Comparison of ENCODE assay signal across 8 cellular contexts in genomic region chr3:133663569-133664313, GRCh38. TPM values are rescaled to one million over a fixed set of nuclear protein-coding genes. Genes with fewer than 3 reads are reported as not detected.
DNase-seq lines count a peak whose midpoint lies in the region; ATAC-seq and TF ChIP-seq lines count a peak whose summit lies in the region.

No MANE protein-coding gene starts in this region.

- ATAC-seq in HG02610 (IDR thresholded peaks at IDR 0.05; ENCODE audit: unreplicated experiment) (peak; percentile 55), left colon (peak; percentile 38), GM21447 (IDR thresholded peaks at IDR 0.05; ENCODE audit: unreplicated experiment) (no peak)

- peak; percentile 89 for TF ChIP-seq CTCF in GM12864 (IDR thresholded peaks at IDR 0.05; ENCODE audit: low read depth, low read length, missing control alignments)

- intact Hi-C loops in left colon (cut with DNase I, micrococcal nuclease) = no loop called here

- in situ Hi-C loops in SK-MEL-5 (cut with HindIII; ENCODE audit: low pct_unique_long_range_greater_than_20kb, low sequenced_read_pairs) = no loop called here

- no peak overlapping the region for H3K4me3 ChIP-seq in GM12864 (ENCODE audit: low read depth, low read length)

- DNase-seq in AG08395 (ENCODE audit: low spot score) (peak; percentile 38), GM12864 (ENCODE audit: low read depth) (no peak), NCI-H1092 (lab: John Stamatoyannopoulos, UW) (peak; percentile 73), SK-MEL-5 (ENCODE audit: low read depth, low spot score) (peak; percentile 87), left colon (no peak)
- peak; percentile 44 for DNase-seq in central memory CD4-positive, alpha-beta T cell

RNA-seq across cellular contexts. Expression of gene TOPBP1, which starts 2.0 kb away (rescaled TPM):
- total RNA-seq in SK-MEL-5 (2014; rRNA removed; shearing (Covaris generic)) = 66.9 TPM in 2 replicates
- 37.8 and 57.8 TPM in 2 replicates for polyA plus RNA-seq in SK-MEL-5 (2015; cell fraction: cytosol; rRNA removed)
- 358 and 420 TPM in 2 replicates for polyA plus RNA-seq in SK-MEL-5 (2015; cell fraction: nucleus; rRNA removed)
- 10 to 100 TPM; 20.4 to 22.1 TPM for total RNA-seq in left colon

Comparison
In these comparisons a context has a peak if more than half of its experiments do, and no peak if none do; other contexts are left out.
1. DNase-seq: peak in AG08395 (single experiment), NCI-H1092 (single experiment), SK-MEL-5 (single experiment) and central memory CD4-positive, alpha-beta T cell (single experiment); none in GM12864 (single experiment) and left colon (0 of 2).